14 cellular contexts compared by ENCODE assay signal in genomic region chr2:174028935-174029334, GRCh38.
A peak's percentile ranks its signal among the peaks of the same experiment; 100 is the strongest.
DNase-seq lines count a peak whose midpoint lies in the region; ATAC-seq and TF ChIP-seq lines count a peak whose summit lies in the region.
"Had no signal": no experiment of that assay in that cellular context is flagged by ENCODE, and none has a peak within 500 bp of the region (broad histone marks: within the 10 kb centered on the region; RNA-seq: fewer than 3 reads in every experiment).

No MANE protein-coding gene starts in this region.

- H3K9ac ChIP-seq in adipocyte (ENCODE audit: low read length) (peak overlapping the region; percentile 9), liver (ENCODE audit: low read depth in 1 of 2, low read length in 2 of 2) (peak overlapping the region in 1 of 2 donors; percentile 47), smooth muscle cell (ENCODE audit: low read depth) (no peak overlapping the region)

- TF ChIP-seq RAD21 in liver (IDR thresholded peaks at IDR 0.05) = no peak

- ATAC-seq in HG02840 (IDR thresholded peaks at IDR 0.05; ENCODE audit: low FRiP score, unreplicated experiment) = no peak

- TF ChIP-seq CTCF in liver (IDR thresholded peaks at IDR 0.05; ENCODE audit: low read depth, low read length, missing input control) (no peak), smooth muscle cell (IDR thresholded peaks at IDR 0.05; ENCODE audit: borderline replicate concordance, insufficient read depth, poor library complexity, severe bottlenecking) (no peak)

- H2AFZ ChIP-seq in ACC112 (ENCODE audit: low read length, unreplicated experiment) (peak overlapping the region; percentile 18), smooth muscle cell (ENCODE audit: low read depth) (no peak overlapping the region)

- H3K4me3 ChIP-seq in ACC112 (ENCODE audit: low read depth, low read length) (no peak overlapping the region), adipocyte (ENCODE audit: low read length) (no peak overlapping the region), liver (ENCODE audit: low read depth in 1 of 3, low read length in 3 of 3) (no peak overlapping the region), smooth muscle cell (no peak overlapping the region)
- H3K4me3 ChIP-seq: HAP-1 had no signal

- WGBS in liver = 42% methylated on average over 5 of the region's 5 CpGs
- WGBS in smooth muscle cell (ENCODE audit: low lambda C conversion rate) = 90% methylated on average over 5 of the region's 5 CpGs

- DNase-seq in adipocyte (ENCODE audit: low read depth) (no peak), smooth muscle cell (lab: John Stamatoyannopoulos, UW; ENCODE audit: unreplicated experiment) (no peak), DMS114 treated with DMSO at 0.1 percent for 48 hours (lab: John Stamatoyannopoulos, UW; ENCODE audit: unreplicated experiment) (no peak), NCI-H1092 (lab: John Stamatoyannopoulos, UW) (no peak)
- DNase-seq: C1 segment of cervical spinal cord; CD4-positive, alpha-beta T cell; DMS153; DMS79 treated with DMSO at 0.1 percent for 48 hours; EL; KBM-7 had no signal

- peaks cover 31% of the 10 kb centered on the region for H3K4me1 ChIP-seq in ACC112 (ENCODE audit: control insufficient read depth, insufficient read depth, low read length, unreplicated experiment)
- H3K4me1 ChIP-seq in adipocyte (ENCODE audit: control insufficient read depth, insufficient read depth, low read length) = peaks cover 38% of the 10 kb centered on the region
- peaks cover 0 to 5% (median 1%) of the 10 kb centered on the region in 4 donors for H3K4me1 ChIP-seq in liver (ENCODE audit: control insufficient read depth in 4 of 4, insufficient read depth in 4 of 4, low read length in 3 of 4)
- H3K4me1 ChIP-seq in smooth muscle cell (ENCODE audit: low read depth) = peaks cover 35% of the 10 kb centered on the region

- no peak overlapping the region for H3K4me2 ChIP-seq in smooth muscle cell

- H3K27me3 ChIP-seq in ACC112 (ENCODE audit: insufficient read depth, low read length) (no peaks in the 10 kb centered on the region), adipocyte (replicated peaks; ENCODE audit: control insufficient read depth, insufficient read depth, low read length) (no peaks in the 10 kb centered on the region), liver (ENCODE audit: control insufficient read depth in 4 of 4, insufficient read depth in 4 of 4, low read length in 3 of 4) (no peaks in the 10 kb centered on the region), smooth muscle cell (ENCODE audit: low read depth) (no peaks in the 10 kb centered on the region)

- peaks cover 31% of the 10 kb centered on the region for H3F3A ChIP-seq in smooth muscle cell (ENCODE audit: low read depth)

- H3K79me2 ChIP-seq in ACC112 (ENCODE audit: control insufficient read depth, insufficient read depth, low read length, unreplicated experiment) = no peaks in the 10 kb centered on the region
- H3K79me2 ChIP-seq in smooth muscle cell (ENCODE audit: low read depth) = no peaks in the 10 kb centered on the region

- H3K36me3 ChIP-seq in ACC112 (ENCODE audit: insufficient read depth, low read length) = no peaks in the 10 kb centered on the region
- no peaks in the 10 kb centered on the region for H3K36me3 ChIP-seq in adipocyte (ENCODE audit: control insufficient read depth, insufficient read depth, low read length, severe bottlenecking)
- no peaks in the 10 kb centered on the region for H3K36me3 ChIP-seq in liver (ENCODE audit: control insufficient read depth in 4 of 4, insufficient read depth in 3 of 4, low read depth in 1 of 4, low read length in 3 of 4)
- no peaks in the 10 kb centered on the region for H3K36me3 ChIP-seq in smooth muscle cell (ENCODE audit: low read depth)
- H3K36me3 ChIP-seq: HAP-1 had no signal

- no peaks in the 10 kb centered on the region for H3K9me3 ChIP-seq in adipocyte (ENCODE audit: control insufficient read depth, low read length)
- H3K9me3 ChIP-seq in liver (ENCODE audit: control insufficient read depth in 4 of 4, low read length in 3 of 4) = no peaks in the 10 kb centered on the region
- no peaks in the 10 kb centered on the region for H3K9me3 ChIP-seq in smooth muscle cell (replicated peaks; ENCODE audit: low read depth)
- H3K9me3 ChIP-seq: HAP-1 had no signal

- H3K27ac ChIP-seq in ACC112 (ENCODE audit: low read depth, low read length) (no peak overlapping the region), liver (ENCODE audit: low read depth in 1 of 2, low read length in 2 of 2) (peak overlapping the region in 1 of 2 donors; percentile 30), smooth muscle cell (ENCODE audit: low read depth) (peak overlapping the region; percentile 91)

- H4K20me1 ChIP-seq in smooth muscle cell (ENCODE audit: low read depth) = no peaks in the 10 kb centered on the region

TF ChIP-seq in liver, 16 proteins besides CTCF, POLR2A, EP300 and RAD21:
- TF ChIP-seq HNF4A (conservative IDR thresholded peaks at IDR 0.05) = peak; percentile 63 to 79
- peak in 1 of 2 donors; percentile 9 for TF ChIP-seq RXRA (IDR thresholded peaks at IDR 0.05)
- peak; percentile 12 for TF ChIP-seq SP1 (IDR thresholded peaks at IDR 0.05)
- no peak for TF ChIP-seq REST (IDR thresholded peaks at IDR 0.05)
- peak; percentile 16 for TF ChIP-seq HNF4G (IDR thresholded peaks at IDR 0.05)
